In genomic region chr17:7833011-7833794, GRCh38 we compare ENCODE assay signal across 7 cellular contexts. TPM values are rescaled to one million over a fixed set of nuclear protein-coding genes. Genes with fewer than 3 reads are reported as not detected.
DNase-seq lines count a peak whose midpoint lies in the region; TF ChIP-seq lines count a peak whose summit lies in the region.

No MANE protein-coding gene starts in this region.

- TF ChIP-seq CTCF in spleen (IDR thresholded peaks at IDR 0.05 in 8 of 11, conservative IDR thresholded peaks at IDR 0.05 in 3 of 11) = no peak

- peak overlapping the region; percentile 91 for H3K4me3 Mint-ChIP-seq in activated T-helper 2 cell treated with anti-CD3 and anti-CD28 coated beads, Interferon-gamma antibody, Interleukin-2, Interleukin-4, amounts not matched to agents 10 μg/mL and 5 μg/mL and 100 μg/mL, durations not matched to agents 14 hours and 24 hours and 36 hours (ENCODE audit: low read depth)

- DNase-seq in activated T-helper 2 cell treated with anti-CD3 and anti-CD28 coated beads, Interferon-gamma antibody, Interleukin-2, Interleukin-4, amounts not matched to agents 10 μg/mL and 5 μg/mL and 100 μg/mL, durations not matched to agents 14 hours and 24 hours and 36 hours (ENCODE audit: low spot score) = no peak
- DNase-seq in spleen (peak; percentile 85), NCI-H446 treated with DMSO at 0.1 percent for 48 hours (lab: John Stamatoyannopoulos, UW) (no peak), foreskin melanocyte (no peak), NCI-H146 treated with DMSO at 0.1 percent for 48 hours (lab: John Stamatoyannopoulos, UW; ENCODE audit: unreplicated experiment) (no peak)

- peaks cover 15% of the 10 kb centered on the region for H3K27me3 Mint-ChIP-seq in activated T-helper 2 cell treated with anti-CD3 and anti-CD28 coated beads, Interferon-gamma antibody, Interleukin-2, Interleukin-4, amounts not matched to agents 10 μg/mL and 5 μg/mL and 100 μg/mL, durations not matched to agents 14 hours and 24 hours and 36 hours (ENCODE audit: low read depth)

- 47 to 57% (median 55%) methylated on average over 15 to 19 of the region's 19 CpGs for WGBS in spleen, 5 donors

- H3K9me3 Mint-ChIP-seq in activated T-helper 2 cell treated with anti-CD3 and anti-CD28 coated beads, Interferon-gamma antibody, Interleukin-2, Interleukin-4, amounts not matched to agents 10 μg/mL and 5 μg/mL and 100 μg/mL, durations not matched to agents 14 hours and 24 hours and 36 hours = no peaks in the 10 kb centered on the region

- H3K4me1 ChIP-seq in HUES6 (ENCODE audit: control insufficient read depth, insufficient read depth, low read length) (peaks cover 15% of the 10 kb centered on the region), iPS-15b (ENCODE audit: control insufficient read depth, insufficient read depth, low read length) (peaks cover 5% of the 10 kb centered on the region), spleen (peaks cover 21 to 49% (median 30%) of the 10 kb centered on the region in 6 donors)

- peak overlapping the region; percentile 55 for H3K27ac Mint-ChIP-seq in activated T-helper 2 cell treated with anti-CD3 and anti-CD28 coated beads, Interferon-gamma antibody, Interleukin-2, Interleukin-4, amounts not matched to agents 10 μg/mL and 5 μg/mL and 100 μg/mL, durations not matched to agents 14 hours and 24 hours and 36 hours

- intact Hi-C loops in activated T-helper 2 cell treated with anti-CD3 and anti-CD28 coated beads, Interferon-gamma antibody, Interleukin-2, Interleukin-4, amounts not matched to agents 10 μg/mL and 5 μg/mL and 100 μg/mL, durations not matched to agents 14 hours and 24 hours and 36 hours (cut with micrococcal nuclease) = loop anchor here (10.0 kb wide), 1 partner anchor 348 kb away; the partner anchor contains the start of genes POLR2A and SLC35G6
- intact Hi-C loops in spleen (cut with DNase I; ENCODE audit: low total_unique reads) = no loop called here

- TF ChIP-seq POLR2A in spleen (IDR thresholded peaks at IDR 0.05) = no peak

- no peaks in the 10 kb centered on the region for H3K36me3 Mint-ChIP-seq in activated T-helper 2 cell treated with anti-CD3 and anti-CD28 coated beads, Interferon-gamma antibody, Interleukin-2, Interleukin-4, amounts not matched to agents 10 μg/mL and 5 μg/mL and 100 μg/mL, durations not matched to agents 14 hours and 24 hours and 36 hours (ENCODE audit: low read depth)

- H3K9me3 ChIP-seq in HUES6 (ENCODE audit: control insufficient read depth, insufficient read depth, low read depth, low read length) (no peaks in the 10 kb centered on the region), iPS-15b (ENCODE audit: control insufficient read depth, insufficient read depth, low read length) (no peaks in the 10 kb centered on the region), spleen (no peaks in the 10 kb centered on the region)

- H3K36me3 ChIP-seq in HUES6 (ENCODE audit: control insufficient read depth, insufficient read depth, low read length) (no peaks in the 10 kb centered on the region), iPS-15b (ENCODE audit: control insufficient read depth, insufficient read depth, low read length) (no peaks in the 10 kb centered on the region), spleen (no peaks in the 10 kb centered on the region)

- H3K4me3 ChIP-seq in HUES6 (ENCODE audit: low read depth, low read length) (peak overlapping the region; percentile 69), iPS-15b (ENCODE audit: low read depth, low read length) (peak overlapping the region; percentile 64), spleen (peak overlapping the region; percentile 72 to 86 (median 83))

- H3K27ac ChIP-seq in HUES6 (ENCODE audit: low read depth, low read length) (no peak overlapping the region), spleen (peak overlapping the region; percentile 88 to 100 (median 95))

- no peak overlapping the region for H3K9ac ChIP-seq in HUES6 (ENCODE audit: low read length)
- no peak overlapping the region for H3K9ac ChIP-seq in iPS-15b (ENCODE audit: low read depth, low read length)

- peaks cover 37% of the 10 kb centered on the region for H3K27me3 ChIP-seq in HUES6 (ENCODE audit: control insufficient read depth, insufficient read depth, low read length)
- H3K27me3 ChIP-seq in iPS-15b (ENCODE audit: control insufficient read depth, insufficient read depth, low read length) = peaks cover 39% of the 10 kb centered on the region
- peaks cover 0 to 6% (median 0%) of the 10 kb centered on the region in 7 donors for H3K27me3 ChIP-seq in spleen (replicated peaks in 1 of 7)

- H3K4me1 Mint-ChIP-seq in activated T-helper 2 cell treated with anti-CD3 and anti-CD28 coated beads, Interferon-gamma antibody, Interleukin-2, Interleukin-4, amounts not matched to agents 10 μg/mL and 5 μg/mL and 100 μg/mL, durations not matched to agents 14 hours and 24 hours and 36 hours (ENCODE audit: low read depth) = peaks cover 24% of the 10 kb centered on the region

RNA-seq across cellular contexts. Expression of gene KDM6B, which starts 0.8 kb away (rescaled TPM):
- total RNA-seq in activated T-helper 2 cell treated with anti-CD3 and anti-CD28 coated beads, Interferon-gamma antibody, Interleukin-2, Interleukin-4, amounts not matched to agents 10 μg/mL and 5 μg/mL and 100 μg/mL, durations not matched to agents 14 hours and 24 hours and 36 hours = 96.0 and 99.6 TPM in 2 replicates
- total RNA-seq in spleen = 100 to 1,000 TPM in 1 of 7 donors, 10 to 100 TPM in 6; 22.3 to 110 (median 60.8) TPM
- 10 to 100 TPM in 1 of 3 donors, 1 to 10 TPM in 2; 2.9 to 11.7 (median 4.0) TPM for polyA plus RNA-seq in spleen

RNA-seq across cellular contexts. Expression of gene TMEM88, which starts 21.7 kb away (rescaled TPM):
- total RNA-seq in activated T-helper 2 cell treated with anti-CD3 and anti-CD28 coated beads, Interferon-gamma antibody, Interleukin-2, Interleukin-4, amounts not matched to agents 10 μg/mL and 5 μg/mL and 100 μg/mL, durations not matched to agents 14 hours and 24 hours and 36 hours = 4.1 and 6.1 TPM in 2 replicates
- 10 to 100 TPM in 5 of 7 donors, 1 to 10 TPM in 2; 5.2 to 31.8 (median 18.0) TPM for total RNA-seq in spleen
- 10 to 100 TPM in 1 of 3 donors, 1 to 10 TPM in 2; 5.5 to 26.2 (median 9.5) TPM for polyA plus RNA-seq in spleen

RNA-seq across cellular contexts. Expression of gene NAA38, which starts 24.2 kb away (rescaled TPM):
- 52.6 and 53.0 TPM in 2 replicates for total RNA-seq in activated T-helper 2 cell treated with anti-CD3 and anti-CD28 coated beads, Interferon-gamma antibody, Interleukin-2, Interleukin-4, amounts not matched to agents 10 μg/mL and 5 μg/mL and 100 μg/mL, durations not matched to agents 14 hours and 24 hours and 36 hours
- 100 to 1,000 TPM in 1 of 7 donors, 10 to 100 TPM in 6; 51.0 to 111 (median 56.9) TPM for total RNA-seq in spleen
- polyA plus RNA-seq in spleen = 100 to 1,000 TPM; 119 to 185 (median 182) TPM

RNA-seq across cellular contexts. Expression of gene CYB5D1, which starts 24.6 kb away (rescaled TPM):
- total RNA-seq in activated T-helper 2 cell treated with anti-CD3 and anti-CD28 coated beads, Interferon-gamma antibody, Interleukin-2, Interleukin-4, amounts not matched to agents 10 μg/mL and 5 μg/mL and 100 μg/mL, durations not matched to agents 14 hours and 24 hours and 36 hours = 8.8 and 10.5 TPM in 2 replicates
- total RNA-seq in spleen = 10 to 100 TPM in 1 of 7 donors, 1 to 10 TPM in 6; 4.1 to 13.2 (median 5.9) TPM
- polyA plus RNA-seq in spleen = 1 to 10 TPM; 2.1 to 3.8 (median 2.9) TPM

RNA-seq across cellular contexts. Expression of gene CHD3, which starts 55.4 kb away (rescaled TPM):
- 158 and 164 TPM in 2 replicates for total RNA-seq in activated T-helper 2 cell treated with anti-CD3 and anti-CD28 coated beads, Interferon-gamma antibody, Interleukin-2, Interleukin-4, amounts not matched to agents 10 μg/mL and 5 μg/mL and 100 μg/mL, durations not matched to agents 14 hours and 24 hours and 36 hours
- total RNA-seq in spleen = 100 to 1,000 TPM in 2 of 7 donors, 10 to 100 TPM in 5; 60.9 to 117 (median 83.6) TPM
- polyA plus RNA-seq in spleen = 10 to 100 TPM; 37.0 to 84.3 (median 71.8) TPM
